Comparison of ENCODE assay signal across 15 cellular contexts in the genomic region with DNA sequence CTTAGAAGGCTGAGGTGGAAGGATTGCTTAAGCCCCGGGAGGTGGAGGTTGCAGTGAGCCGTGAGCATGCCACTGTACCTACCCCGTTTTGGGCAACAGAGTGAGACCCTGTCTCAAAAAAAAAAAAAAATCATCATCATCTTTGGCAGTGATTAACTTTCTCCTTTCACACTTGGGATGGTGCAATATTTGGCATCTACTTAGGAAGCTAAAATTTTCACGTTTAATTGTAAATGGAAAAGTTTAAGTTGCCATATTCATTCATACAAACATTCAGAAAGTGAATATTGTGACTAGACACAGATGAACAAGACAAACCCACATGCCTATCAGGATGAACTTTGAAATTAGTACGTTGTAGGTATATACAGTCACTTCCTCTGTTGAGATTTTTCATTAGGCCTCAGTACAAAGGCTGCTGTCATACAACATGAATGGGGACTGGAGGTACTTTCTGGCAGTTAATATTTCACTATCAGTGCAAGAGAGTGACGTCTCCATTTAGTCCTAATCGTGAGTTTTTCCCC. TPM values are rescaled to one million over a fixed set of nuclear protein-coding genes. Genes with fewer than 3 reads are reported as not detected.
DNase-seq lines count a peak whose midpoint lies in the region; ATAC-seq, FAIRE-seq and TF ChIP-seq lines count a peak whose summit lies in the region.
"Had no signal": no experiment of that assay in that cellular context is flagged by ENCODE, and none has a peak within 500 bp of the region (broad histone marks: within the 10 kb centered on the region; RNA-seq: fewer than 3 reads in every experiment).

No MANE protein-coding gene starts in this region.

- no peak overlapping the region for H3K4me2 ChIP-seq in OCI-LY1 (ENCODE audit: low read length)
- H3K4me2 ChIP-seq in mesendoderm (ENCODE audit: low read length), result no peak overlapping the region

- H3K79me2 ChIP-seq in OCI-LY1 (ENCODE audit: insufficient read depth, low read length) (peaks cover 100% of the 10 kb centered on the region), mesendoderm (ENCODE audit: control insufficient read depth, insufficient read depth, low read length) (peaks cover 52% of the 10 kb centered on the region)

- no peak overlapping the region for H2BK120ac ChIP-seq in mesendoderm (ENCODE audit: low read depth, low read length)

- no peak for TF ChIP-seq CTCF in OCI-LY1 (IDR thresholded peaks at IDR 0.05; ENCODE audit: low read length)

- no peak overlapping the region for H3K4ac ChIP-seq in mesendoderm (ENCODE audit: low read depth, low read length)

- no peak overlapping the region for H2AK5ac ChIP-seq in mesendoderm (ENCODE audit: low read length)

- H3K36me3 Mint-ChIP-seq in CD4-positive, CD25-positive, alpha-beta regulatory T cell, result peaks cover 23% of the 10 kb centered on the region

- no CpG with 5 or more reads among the region's 7 CpGs for WGBS in mesendoderm (ENCODE audit: extremely low coverage, insufficient coverage, low lambda C conversion rate)

- H2BK15ac ChIP-seq in mesendoderm (replicated peaks; ENCODE audit: low read depth), result no peak overlapping the region

- no peaks in the 10 kb centered on the region for H3K27me3 Mint-ChIP-seq in CD4-positive, CD25-positive, alpha-beta regulatory T cell
- H3K27me3 Mint-ChIP-seq: IgD-negative memory B cell had no signal

- H3K36me3 ChIP-seq in CD4-positive, CD25-positive, alpha-beta regulatory T cell (ENCODE audit: control insufficient read depth, insufficient read depth, low read length), result peaks cover 2% of the 10 kb centered on the region
- peaks cover 91% of the 10 kb centered on the region for H3K36me3 ChIP-seq in OCI-LY1 (ENCODE audit: insufficient read depth, low read length)
- H3K36me3 ChIP-seq in mesendoderm (ENCODE audit: control insufficient read depth, insufficient read depth, low read length), result no peaks in the 10 kb centered on the region
- H3K36me3 ChIP-seq: ascending aorta, left ventricle myocardium inferior had no signal

- H3K9me3 Mint-ChIP-seq in CD4-positive, CD25-positive, alpha-beta regulatory T cell, result no peaks in the 10 kb centered on the region
- H3K9me3 Mint-ChIP-seq: IgD-negative memory B cell had no signal

- DNase-seq in CD4-positive, CD25-positive, alpha-beta regulatory T cell, result peak in 1 of 3 donors; percentile 15
- DNase-seq in GM18507 (ENCODE audit: extremely low spot score, insufficient read length, low read depth), result no peak
- DNase-seq in left colon, result no peak
- no peak for DNase-seq in mesendoderm
- no peak for DNase-seq in posterior cingulate gyrus
- no peak for DNase-seq in COLO668 (lab: John Stamatoyannopoulos, UW; ENCODE audit: unreplicated experiment)
- DNase-seq: left ventricle myocardium inferior; NCI-H2081; stimulated activated CD4-positive, alpha-beta T cell treated with anti-CD3 and anti-CD28 coated beads, Interleukin-15, amount 100 ng/mL, for 24 hours had no signal

- peaks cover 9% of the 10 kb centered on the region for H3K79me1 ChIP-seq in mesendoderm (ENCODE audit: low read length)

- peak; percentile 49 for FAIRE-seq in GM18507 (lab: Jason Lieb, UNC)
- FAIRE-seq: RCC 7860 had no signal

- no peaks in the 10 kb centered on the region for H3K9me3 ChIP-seq in CD4-positive, CD25-positive, alpha-beta regulatory T cell (ENCODE audit: control insufficient read depth in 2 of 2, low read length in 2 of 2)
- H3K9me3 ChIP-seq in OCI-LY1 (ENCODE audit: low read length), result no peaks in the 10 kb centered on the region
- H3K9me3 ChIP-seq: ascending aorta, left ventricle myocardium inferior had no signal

- H3K27ac ChIP-seq in CD4-positive, CD25-positive, alpha-beta regulatory T cell (ENCODE audit: insufficient read depth, low read length, poor library complexity, severe bottlenecking), result no peak overlapping the region
- H3K27ac ChIP-seq in OCI-LY1 (ENCODE audit: low read depth, low read length, poor library complexity, severe bottlenecking), result peak overlapping the region; percentile 14
- no peak overlapping the region for H3K27ac ChIP-seq in mesendoderm (ENCODE audit: low read depth, low read length)
- H3K27ac ChIP-seq: ascending aorta, left ventricle myocardium inferior, VCaP had no signal

- H3K4me1 Mint-ChIP-seq in CD4-positive, CD25-positive, alpha-beta regulatory T cell, result peaks cover 46 to 98% (median 79%) of the 10 kb centered on the region in 4 donors

- H3K27ac Mint-ChIP-seq in CD4-positive, CD25-positive, alpha-beta regulatory T cell, result peak overlapping the region in 2 of 3 donors; percentile 22 to 39
- H3K27ac Mint-ChIP-seq: IgD-negative memory B cell had no signal

- no peak overlapping the region for H2BK5ac ChIP-seq in mesendoderm (ENCODE audit: low read length)

- peaks cover under 1% of the 10 kb centered on the region; the same call in 1 of the 2 replicates for H4K20me1 ChIP-seq in OCI-LY1 (ENCODE audit: insufficient read depth, low read length)

- no peak overlapping the region for H4K5ac ChIP-seq in mesendoderm (ENCODE audit: low read length)

- H3K23ac ChIP-seq in mesendoderm (ENCODE audit: low read length), result no peak overlapping the region

- H3F3A ChIP-seq in OCI-LY1 (ENCODE audit: insufficient read depth, low read length), result no peaks in the 10 kb centered on the region

- H3K27me3 ChIP-seq in CD4-positive, CD25-positive, alpha-beta regulatory T cell (ENCODE audit: control insufficient read depth, insufficient read depth, low read length), result no peaks in the 10 kb centered on the region
- no peaks in the 10 kb centered on the region for H3K27me3 ChIP-seq in OCI-LY1 (ENCODE audit: insufficient read depth, low read length)
- H3K27me3 ChIP-seq in mesendoderm (ENCODE audit: insufficient read depth, low read length, poor library complexity), result no peaks in the 10 kb centered on the region
- H3K27me3 ChIP-seq: ascending aorta had no signal

- ATAC-seq in CD4-positive, CD25-positive, alpha-beta regulatory T cell (ENCODE audit: low read depth in 2 of 2), result peak; percentile 57 to 62
- ATAC-seq in left colon, result peak; percentile 98
- ATAC-seq in HG03108 (IDR thresholded peaks at IDR 0.05; ENCODE audit: unreplicated experiment), result no peak

- intact Hi-C loops in left colon (cut with DNase I, micrococcal nuclease) (no loop called here), posterior cingulate gyrus (cut with DNase I) (loop anchor here (5.0 kb wide), 1 partner anchor 43 kb away; no protein-coding TSS in a partner anchor)

- H3K18ac ChIP-seq in mesendoderm (ENCODE audit: low read length), result no peak overlapping the region

- no peak overlapping the region for H3K4me3 ChIP-seq in CD4-positive, CD25-positive, alpha-beta regulatory T cell (ENCODE audit: low read depth, low read length)
- H3K4me3 ChIP-seq in OCI-LY1 (ENCODE audit: low read depth, low read length, poor library complexity, severe bottlenecking) (no peak overlapping the region), mesendoderm (ENCODE audit: low read length) (no peak overlapping the region)
- H3K4me3 ChIP-seq: ascending aorta, left ventricle myocardium inferior had no signal

- H3K56ac ChIP-seq in mesendoderm (ENCODE audit: low read length), result no peak overlapping the region

- no peak overlapping the region for H2AFZ ChIP-seq in OCI-LY1 (ENCODE audit: low read length)

- no peak overlapping the region for H4K8ac ChIP-seq in mesendoderm (ENCODE audit: low read depth, low read length)

- H3K9ac ChIP-seq in OCI-LY1 (ENCODE audit: low read length) (no peak overlapping the region), mesendoderm (ENCODE audit: low read length) (no peak overlapping the region)

- H3K4me1 ChIP-seq in CD4-positive, CD25-positive, alpha-beta regulatory T cell (ENCODE audit: control insufficient read depth, insufficient read depth, low read length, poor library complexity, severe bottlenecking), result peaks cover 44% of the 10 kb centered on the region
- H3K4me1 ChIP-seq in OCI-LY1 (ENCODE audit: insufficient read depth, low read length, severe bottlenecking), result peaks cover 97% of the 10 kb centered on the region
- peaks cover 1% of the 10 kb centered on the region for H3K4me1 ChIP-seq in mesendoderm (ENCODE audit: control insufficient read depth, low read depth, low read length)

- H3K9me2 ChIP-seq in OCI-LY1 (ENCODE audit: low read depth, low read length), result no peaks in the 10 kb centered on the region

- peak overlapping the region in 1 of 4 donors; percentile 49 for H3K4me3 Mint-ChIP-seq in CD4-positive, CD25-positive, alpha-beta regulatory T cell
- H3K4me3 Mint-ChIP-seq: IgD-negative memory B cell had no signal

RNA-seq across cellular contexts. Expression of a gene that starts 10.3 kb away (rescaled TPM):
- 50.0 TPM for total RNA-seq in CD4-positive, CD25-positive, alpha-beta regulatory T cell
- 10 to 100 TPM in 1 of 4 donors, 1 to 10 TPM in 3; 9.2 to 11.4 (median 9.6) TPM for polyA plus RNA-seq in CD4-positive, CD25-positive, alpha-beta regulatory T cell
- 10 to 100 TPM; 64.3 to 65.7 TPM for total RNA-seq in left colon
- 172 TPM for polyA plus RNA-seq in mesendoderm (2013, experiment 1 of 2)
- polyA plus RNA-seq in mesendoderm (2013, experiment 2 of 2), result 171 TPM
